8 cellular contexts compared by ENCODE assay signal in genomic region chr3:49104427-49105291, GRCh38. TPM values are rescaled to one million over a fixed set of nuclear protein-coding genes. Genes with fewer than 3 reads are reported as not detected.
DNase-seq lines count a peak whose midpoint lies in the region; ATAC-seq, FAIRE-seq and TF ChIP-seq lines count a peak whose summit lies in the region.

Gene QARS1, minus strand, starts transcription at chr3:49104757. Its CDS starts 24 bp downstream, at chr3:49104733.

- FAIRE-seq in urothelium cell line (lab: Jason Lieb, UNC): no peak

- H3K27me3 Mint-ChIP-seq in T-helper 2 cell treated with Interferon-gamma antibody and Interleukin-4, amounts not matched to agents 5 μg/mL and 100 μg/mL, for 36 hours (ENCODE audit: low read depth): no peaks in the 10 kb centered on the region

- no peaks in the 10 kb centered on the region for H3K9me3 Mint-ChIP-seq in T-helper 2 cell treated with Interferon-gamma antibody and Interleukin-4, amounts not matched to agents 5 μg/mL and 100 μg/mL, for 36 hours

- in situ Hi-C loops in GM13977 (cut with MboI; ENCODE audit: low pct_unique_long_range_greater_than_20kb, low sequenced_read_pairs, unreplicated experiment): no loop called here

- H3K4me1 ChIP-seq in right atrium auricular region: peaks cover 0 to 24% of the 10 kb centered on the region in 2 donors

- DNase-seq in GM13977 (ENCODE audit: low spot score): peak; percentile 97
- DNase-seq in NCI-H187 treated with DMSO at 0.1 percent for 48 hours (lab: John Stamatoyannopoulos, UW): peak; percentile 20
- DNase-seq in T-helper 2 cell treated with Interferon-gamma antibody and Interleukin-4, amounts not matched to agents 5 μg/mL and 100 μg/mL, for 36 hours (ENCODE audit: low spot score): peak; percentile 86
- peak; percentile 56 to 97 (median 90) for DNase-seq in anterior cingulate cortex (lab: John Stamatoyannopoulos, UW)
- peak; percentile 97 for DNase-seq in right atrium auricular region (ENCODE audit: low spot score)
- DNase-seq in pulmonary artery endothelial cell (ENCODE audit: low read depth, low spot score): peak; percentile 68
- DNase-seq in urothelium cell line (ENCODE audit: low spot score): peak; percentile 96

- ATAC-seq in HG02884 (IDR thresholded peaks at IDR 0.05; ENCODE audit: unreplicated experiment): peak; percentile 81

- TF ChIP-seq CTCF in GM13977 (IDR thresholded peaks at IDR 0.05; ENCODE audit: extremely low read depth, insufficient read depth, missing control alignments) (no peak), right atrium auricular region (IDR thresholded peaks at IDR 0.05) (no peak)

- H3K36me3 ChIP-seq in right atrium auricular region: peaks cover 57% of the 10 kb centered on the region

- H3K9me3 ChIP-seq in right atrium auricular region: no peaks in the 10 kb centered on the region

- H3K27me3 ChIP-seq in right atrium auricular region: no peaks in the 10 kb centered on the region

- peak within 1 kb of the TSS; percentile 95 for H3K27ac Mint-ChIP-seq in T-helper 2 cell treated with Interferon-gamma antibody and Interleukin-4, amounts not matched to agents 5 μg/mL and 100 μg/mL, for 36 hours

- peaks cover 19% of the 10 kb centered on the region for H3K4me1 Mint-ChIP-seq in T-helper 2 cell treated with Interferon-gamma antibody and Interleukin-4, amounts not matched to agents 5 μg/mL and 100 μg/mL, for 36 hours (ENCODE audit: low read depth)

- peak within 1 kb of the TSS; percentile 80 to 83 for H3K27ac ChIP-seq in right atrium auricular region

- peak within 1 kb of the TSS; percentile 99 for H3K4me3 Mint-ChIP-seq in T-helper 2 cell treated with Interferon-gamma antibody and Interleukin-4, amounts not matched to agents 5 μg/mL and 100 μg/mL, for 36 hours

- peaks cover 42% of the 10 kb centered on the region for H3K36me3 Mint-ChIP-seq in T-helper 2 cell treated with Interferon-gamma antibody and Interleukin-4, amounts not matched to agents 5 μg/mL and 100 μg/mL, for 36 hours (ENCODE audit: low read depth)

- peak within 1 kb of the TSS; percentile 75 to 87 for H3K4me3 ChIP-seq in right atrium auricular region

RNA-seq across cellular contexts. Expression of gene QARS1, which starts in this region (rescaled TPM):
- total RNA-seq in right atrium auricular region (100 to 1,000 TPM; 118 to 138 TPM), pulmonary artery endothelial cell (321 and 422 TPM in 2 replicates)

Comparison
In these comparisons a context has a peak if more than half of its experiments do, and no peak if none do; other contexts are left out.
1. Peak in every context shown above with its lines: DNase-seq, ATAC-seq, H3K4me3 ChIP-seq and H3K27ac ChIP-seq.
2. DNase-seq: peak in every context shown above with its lines; median percentile 97 in GM13977; 97 in right atrium auricular region; 96 in urothelium cell line; 90 in anterior cingulate cortex; 86 in T-helper 2 cell treated with Interferon-gamma antibody and Interleukin-4, amounts not matched to agents 5 μg/mL and 100 μg/mL, for 36 hours; 68 in pulmonary artery endothelial cell; 20 in NCI-H187 treated with DMSO at 0.1 percent for 48 hours.